Comparison of ENCODE assay signal across 15 cellular contexts in the genomic region with DNA sequence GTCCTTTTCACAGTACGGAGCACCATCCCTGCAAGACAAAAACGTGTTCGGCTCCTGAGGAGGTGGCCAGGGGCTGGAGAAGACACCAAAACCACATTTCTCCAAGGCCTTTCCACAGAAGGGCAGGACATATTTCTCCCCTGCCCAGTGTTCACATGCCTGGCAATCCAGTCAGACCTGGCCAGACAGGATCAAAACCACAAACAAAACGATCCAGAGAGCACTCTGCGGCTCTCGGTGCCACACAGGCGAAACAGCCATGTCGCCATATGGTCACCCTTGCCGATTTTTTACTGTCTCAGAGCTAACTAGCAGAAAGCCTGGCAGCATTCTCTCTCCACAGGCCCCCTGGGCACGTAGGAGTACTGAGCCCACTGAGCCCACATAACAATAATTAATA.
DNase-seq lines count a peak whose midpoint lies in the region; ATAC-seq and TF ChIP-seq lines count a peak whose summit lies in the region.
"Had no signal": no experiment of that assay in that cellular context is flagged by ENCODE, and none has a peak within 500 bp of the region (broad histone marks: within the 10 kb centered on the region; RNA-seq: fewer than 3 reads in every experiment).

No MANE protein-coding gene starts in this region.

- TF ChIP-seq CTCF in lower lobe of right lung (IDR thresholded peaks at IDR 0.05) = no peak

- H3K27ac Mint-ChIP-seq in CD4-positive, CD25-positive, alpha-beta regulatory T cell = peak overlapping the region; percentile 58 to 100 (median 92)
- H3K27ac Mint-ChIP-seq in activated naive CD8-positive, alpha-beta T cell = peak overlapping the region; percentile 89
- H3K27ac Mint-ChIP-seq: brain, CD14-positive monocyte, H9 had no signal

- peaks cover 24 to 86% (median 57%) of the 10 kb centered on the region in 4 donors for H3K4me1 Mint-ChIP-seq in CD4-positive, CD25-positive, alpha-beta regulatory T cell
- H3K4me1 Mint-ChIP-seq in activated naive CD8-positive, alpha-beta T cell (ENCODE audit: low read depth) = peaks cover 88% of the 10 kb centered on the region
- H3K4me1 Mint-ChIP-seq: brain had no signal

- DNase-seq in CD4-positive, CD25-positive, alpha-beta regulatory T cell = no peak
- DNase-seq in HK-2 (ENCODE audit: unreplicated experiment) (peak; percentile 48), kidney tubule cell (ENCODE audit: low spot score) (peak; percentile 77), lower lobe of right lung (no peak), NCI-H1105 (lab: John Stamatoyannopoulos, UW) (no peak)
- DNase-seq: glutamatergic neuron, H9, kidney, NCI-H2107, WERI-Rb-1 had no signal

- H3K27me3 Mint-ChIP-seq in CD4-positive, CD25-positive, alpha-beta regulatory T cell = no peaks in the 10 kb centered on the region
- no peaks in the 10 kb centered on the region for H3K27me3 Mint-ChIP-seq in activated naive CD8-positive, alpha-beta T cell

- no peaks in the 10 kb centered on the region for H3K36me3 ChIP-seq in CD4-positive, CD25-positive, alpha-beta regulatory T cell (ENCODE audit: control insufficient read depth, insufficient read depth, low read length)
- H3K36me3 ChIP-seq in lower lobe of right lung = peaks cover 20% of the 10 kb centered on the region
- H3K36me3 ChIP-seq: SJSA1, WERI-Rb-1 had no signal

- H3K27me3 ChIP-seq in CD4-positive, CD25-positive, alpha-beta regulatory T cell (ENCODE audit: control insufficient read depth, insufficient read depth, low read length) = no peaks in the 10 kb centered on the region
- no peaks in the 10 kb centered on the region for H3K27me3 ChIP-seq in lower lobe of right lung (ENCODE audit: low read depth)
- H3K27me3 ChIP-seq: SJSA1 had no signal

- H3K9me3 ChIP-seq in CD4-positive, CD25-positive, alpha-beta regulatory T cell (ENCODE audit: control insufficient read depth in 2 of 2, low read length in 2 of 2) = no peaks in the 10 kb centered on the region
- H3K9me3 ChIP-seq in lower lobe of right lung = no peaks in the 10 kb centered on the region
- H3K9me3 ChIP-seq: SJSA1 had no signal

- H3K36me3 Mint-ChIP-seq in CD4-positive, CD25-positive, alpha-beta regulatory T cell = no peaks in the 10 kb centered on the region
- H3K36me3 Mint-ChIP-seq in activated naive CD8-positive, alpha-beta T cell = no peaks in the 10 kb centered on the region
- H3K36me3 Mint-ChIP-seq: CD14-positive monocyte had no signal

- peaks cover 75% of the 10 kb centered on the region for H3K4me1 ChIP-seq in CD4-positive, CD25-positive, alpha-beta regulatory T cell (ENCODE audit: control insufficient read depth, insufficient read depth, low read length, poor library complexity, severe bottlenecking)
- peaks cover 25% of the 10 kb centered on the region for H3K4me1 ChIP-seq in lower lobe of right lung
- H3K4me1 ChIP-seq: SJSA1 had no signal

- intact Hi-C loops in lower lobe of right lung (cut with DNase I) = no loop called here

- H3K4me3 Mint-ChIP-seq in CD4-positive, CD25-positive, alpha-beta regulatory T cell = peak overlapping the region in 3 of 4 donors; percentile 46 to 76 (median 73)
- peak overlapping the region; percentile 23 for H3K4me3 Mint-ChIP-seq in activated naive CD8-positive, alpha-beta T cell
- H3K4me3 Mint-ChIP-seq: brain, CD14-positive monocyte, H9 had no signal

- no peaks in the 10 kb centered on the region for H3K9me3 Mint-ChIP-seq in CD4-positive, CD25-positive, alpha-beta regulatory T cell
- no peaks in the 10 kb centered on the region for H3K9me3 Mint-ChIP-seq in activated naive CD8-positive, alpha-beta T cell (ENCODE audit: low read depth)
- H3K9me3 Mint-ChIP-seq: CD14-positive monocyte, H9 had no signal

- H3K4me3 ChIP-seq in CD4-positive, CD25-positive, alpha-beta regulatory T cell (ENCODE audit: low read depth, low read length) = peak overlapping the region; percentile 57
- no peak overlapping the region for H3K4me3 ChIP-seq in lower lobe of right lung
- H3K4me3 ChIP-seq: SJSA1 had no signal

- no peak for ATAC-seq in CD4-positive, CD25-positive, alpha-beta regulatory T cell (ENCODE audit: low read depth in 2 of 2)
- ATAC-seq in lower lobe of right lung = no peak
- ATAC-seq in HG03378 (IDR thresholded peaks at IDR 0.05; ENCODE audit: unreplicated experiment) = no peak

- peak overlapping the region; percentile 88 for H3K27ac ChIP-seq in CD4-positive, CD25-positive, alpha-beta regulatory T cell (ENCODE audit: insufficient read depth, low read length, poor library complexity, severe bottlenecking)
- no peak overlapping the region for H3K27ac ChIP-seq in lower lobe of right lung
- H3K27ac ChIP-seq: SJSA1, WERI-Rb-1 had no signal

Comparison
In these comparisons a context has a peak if more than half of its experiments do, and no peak if none do; other contexts are left out.
1. DNase-seq: peak in HK-2 (single experiment) and kidney tubule cell (single experiment); none in CD4-positive, CD25-positive, alpha-beta regulatory T cell (0 of 3), lower lobe of right lung (single experiment) and NCI-H1105 (single experiment).